In genomic region chr17:7944321-7944720, GRCh38 we compare ENCODE assay signal across 21 cellular contexts. TPM values are rescaled to one million over a fixed set of nuclear protein-coding genes. Genes with fewer than 3 reads are reported as not detected.
"Had no signal": no experiment of that assay in that cellular context is flagged by ENCODE, and none has a peak within 500 bp of the region (broad histone marks: within the 10 kb centered on the region; RNA-seq: fewer than 3 reads in every experiment).

No MANE protein-coding gene starts in this region.

- H3K27me3 ChIP-seq: cardiac muscle cell had no signal

- H3K4me3 ChIP-seq: cardiac muscle cell, SK-N-MC had no signal

- H3K27ac ChIP-seq: cardiac muscle cell, SK-N-MC, VCaP had no signal

- ATAC-seq: activated CD8-positive, alpha-beta memory T cell treated with anti-CD3 and anti-CD28 coated beads, Interleukin-2, amount 10 ng/mL, durations not matched to agents 7 days and 5 days; activated T-helper 17 cell treated with anti-CD3 and anti-CD28 coated beads, Interleukin-2, amount 50 U/mL, for 72 hours; T-cell had no signal

- DNase-seq: activated CD4-positive, CD25-positive, alpha-beta regulatory T cell; activated CD8-positive, alpha-beta memory T cell treated with anti-CD3 and anti-CD28 coated beads, Interleukin-2, amount 10 ng/mL, durations not matched to agents 7 days and 5 days; activated gamma-delta T cell; activated naive CD4-positive, alpha-beta T cell treated with anti-CD3 and anti-CD28 coated beads for 36 hours; activated T-cell treated with anti-CD3 and anti-CD28 coated beads, Interleukin-2, amount 50 U/mL, for 24 hours; amygdala; KG1; NCI-H1694; NCI-H2029 treated with DMSO at 0.1 percent for 48 hours; NCI-H345; NCI-H510A; NCI-H526 treated with DMSO at 0.1 percent for 48 hours; NCI-H82; T-cell; T-helper 2 cell; T1000 had no signal

RNA-seq across cellular contexts. Expression of gene KCNAB3, which starts 14.7 kb away (rescaled TPM):
- total RNA-seq: M059J had no signal
